9 cellular contexts compared by ENCODE assay signal in the genomic region with DNA sequence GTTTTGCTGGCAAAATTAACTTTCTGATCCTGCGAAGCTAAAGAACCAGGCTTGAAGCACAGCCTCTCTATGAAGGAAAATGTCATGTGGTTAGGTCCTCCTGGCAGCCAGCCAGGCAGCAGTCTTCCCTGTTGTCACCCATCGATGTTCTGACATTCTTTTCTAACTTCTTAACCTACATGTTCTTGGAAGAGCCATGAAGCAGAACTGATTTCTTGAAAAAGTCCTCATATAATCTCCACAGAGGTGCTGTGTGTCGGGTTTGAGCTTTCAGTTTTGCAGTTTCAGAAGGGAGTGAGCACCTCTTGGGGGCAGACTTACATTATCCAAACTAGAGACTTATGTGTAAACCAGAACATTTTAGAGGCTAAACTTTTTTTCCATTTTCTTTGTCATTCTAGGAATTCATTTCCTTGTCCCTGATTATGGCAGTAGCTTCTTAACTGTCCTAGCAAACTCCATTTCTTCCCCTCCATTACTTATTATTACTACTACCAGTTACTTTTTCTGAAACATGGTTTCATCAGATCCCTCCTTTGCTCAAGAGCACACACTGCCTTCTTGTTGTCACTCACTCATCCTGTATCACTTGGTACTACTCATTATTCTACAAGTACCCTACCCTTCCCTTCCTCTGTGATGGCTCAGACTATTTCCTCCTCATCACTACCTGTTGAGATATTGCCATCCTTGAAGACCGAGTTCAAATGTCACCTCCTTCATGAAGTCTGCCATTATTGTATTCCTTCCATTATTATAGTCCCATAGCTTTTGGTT. TPM values are rescaled to one million over a fixed set of nuclear protein-coding genes. Genes with fewer than 3 reads are reported as not detected.
A peak's percentile ranks its signal among the peaks of the same experiment; 100 is the strongest.
DNase-seq lines count a peak whose midpoint lies in the region; ATAC-seq and TF ChIP-seq lines count a peak whose summit lies in the region.
"Had no signal": no experiment of that assay in that cellular context is flagged by ENCODE, and none has a peak within 500 bp of the region (broad histone marks: within the 10 kb centered on the region; RNA-seq: fewer than 3 reads in every experiment).

No MANE protein-coding gene starts in this region.

- no peaks in the 10 kb centered on the region for H3K4me1 ChIP-seq in colonic mucosa

- TF ChIP-seq EP300 in Ishikawa (IDR thresholded peaks at IDR 0.05; ENCODE audit: borderline replicate concordance): no peak

- no peaks in the 10 kb centered on the region for H3K9me3 Mint-ChIP-seq in activated naive CD8-positive, alpha-beta T cell treated with anti-CD3 and anti-CD28 coated beads for 36 hours

- H3K4me3 Mint-ChIP-seq in activated naive CD8-positive, alpha-beta T cell treated with anti-CD3 and anti-CD28 coated beads for 36 hours: peak overlapping the region; percentile 51

- no peaks in the 10 kb centered on the region for H3K27me3 ChIP-seq in colonic mucosa

- H3K4me3 ChIP-seq in colonic mucosa: no peak overlapping the region

- TF ChIP-seq RAD21 in Ishikawa (IDR thresholded peaks at IDR 0.05; ENCODE audit: low read depth): peak; percentile 27; the same call in 1 of the 2 replicates

- no peak overlapping the region for H3K9ac ChIP-seq in colonic mucosa (ENCODE audit: low read depth in 2 of 2, low read length in 2 of 2)

- H3K9me3 ChIP-seq in colonic mucosa: no peaks in the 10 kb centered on the region

- H3K36me3 ChIP-seq in colonic mucosa: no peaks in the 10 kb centered on the region

- H3K27ac ChIP-seq in colonic mucosa: no peak overlapping the region

- peak; percentile 5 for DNase-seq in activated T-cell treated with anti-CD3 and anti-CD28 coated beads for 1 hour (ENCODE audit: low read depth)
- no peak for DNase-seq in activated T-cell treated with anti-CD3 and anti-CD28 coated beads, Interleukin-2, amount 50 U/mL, for 1 hour
- DNase-seq in activated naive CD8-positive, alpha-beta T cell treated with anti-CD3 and anti-CD28 coated beads for 36 hours: peak; percentile 32
- no peak for DNase-seq in stimulated activated naive CD8-positive, alpha-beta T cell treated with anti-CD3 and anti-CD28 coated beads, Interleukin-15, Interleukin-2, amounts not matched to agents 100 U/mL and 50 U/mL, for 24 hours
- DNase-seq in colonic mucosa: no peak
- DNase-seq in NCI-H146 (lab: John Stamatoyannopoulos, UW): no peak
- no peak for DNase-seq in SK-N-DZ (ENCODE audit: low spot score)
- DNase-seq: kidney glomerular epithelial cell had no signal

- H3K36me3 Mint-ChIP-seq in activated naive CD8-positive, alpha-beta T cell treated with anti-CD3 and anti-CD28 coated beads for 36 hours: no peaks in the 10 kb centered on the region

- intact Hi-C loops in colonic mucosa (cut with DNase I): loop anchor here (2.0 kb wide), 1 partner anchor 103 kb away; a partner anchor contains a TSS

- peak; percentile 49 for ATAC-seq in stimulated activated naive CD8-positive, alpha-beta T cell treated with anti-CD3 and anti-CD28 coated beads, Interleukin-15, Interleukin-2, amounts not matched to agents 100 U/mL and 50 U/mL, for 24 hours

- H3K27me3 Mint-ChIP-seq in activated naive CD8-positive, alpha-beta T cell treated with anti-CD3 and anti-CD28 coated beads for 36 hours: peaks cover 13% of the 10 kb centered on the region

- TF ChIP-seq CTCF in colonic mucosa (IDR thresholded peaks at IDR 0.05): no peak

- peak overlapping the region; percentile 25 for H3K27ac Mint-ChIP-seq in activated naive CD8-positive, alpha-beta T cell treated with anti-CD3 and anti-CD28 coated beads for 36 hours

- H3K4me1 Mint-ChIP-seq in activated naive CD8-positive, alpha-beta T cell treated with anti-CD3 and anti-CD28 coated beads for 36 hours: peaks cover 25% of the 10 kb centered on the region

TF ChIP-seq in Ishikawa, 13 proteins besides CTCF, POLR2A, EP300 and RAD21:
- TF ChIP-seq NFIC (IDR thresholded peaks at IDR 0.05): no peak

RNA-seq across cellular contexts. Expression of a gene that starts 31.1 kb away (rescaled TPM):
- total RNA-seq in activated naive CD8-positive, alpha-beta T cell treated with anti-CD3 and anti-CD28 coated beads for 36 hours: 10 to 100 TPM; 19.6 to 23.5 TPM
- total RNA-seq in colonic mucosa: 10 to 100 TPM; 20.9 to 26.5 TPM
- polyA plus RNA-seq in SK-N-DZ (2014; cell fraction: cytosol; rRNA removed): 9.7 and 11.1 TPM in 2 replicates
- 10.3 and 23.6 TPM in 2 replicates for polyA plus RNA-seq in SK-N-DZ (2014; cell fraction: nucleus; rRNA removed)

RNA-seq across cellular contexts. Expression of a gene that starts 31.9 kb away (rescaled TPM):
- total RNA-seq in activated naive CD8-positive, alpha-beta T cell treated with anti-CD3 and anti-CD28 coated beads for 36 hours: 1 to 10 TPM; 1.9 to 2.7 TPM
- total RNA-seq in colonic mucosa: 1 to 10 TPM; 2.9 to 4.7 TPM
- 28.0 and 30.1 TPM in 2 replicates for polyA plus RNA-seq in SK-N-DZ (2014; cell fraction: cytosol; rRNA removed)
- 55.3 and 55.5 TPM in 2 replicates for polyA plus RNA-seq in SK-N-DZ (2014; cell fraction: nucleus; rRNA removed)

RNA-seq across cellular contexts. Expression of a gene that starts 55.9 kb away (rescaled TPM):
- 10 to 100 TPM; 56.8 to 59.3 TPM for total RNA-seq in activated naive CD8-positive, alpha-beta T cell treated with anti-CD3 and anti-CD28 coated beads for 36 hours
- 10 to 100 TPM; 26.3 to 41.5 TPM for total RNA-seq in colonic mucosa
- 61.5 and 73.7 TPM in 2 replicates for polyA plus RNA-seq in SK-N-DZ (2014; cell fraction: cytosol; rRNA removed)
- polyA plus RNA-seq in SK-N-DZ (2014; cell fraction: nucleus; rRNA removed): 109 and 154 TPM in 2 replicates

RNA-seq across cellular contexts. Expression of a gene that starts 56.1 kb away (rescaled TPM):
- total RNA-seq in activated naive CD8-positive, alpha-beta T cell treated with anti-CD3 and anti-CD28 coated beads for 36 hours: 100 to 1,000 TPM; 138 to 140 TPM
- total RNA-seq in colonic mucosa: 100 to 1,000 TPM; 107 to 212 TPM
- 181 and 194 TPM in 2 replicates for polyA plus RNA-seq in SK-N-DZ (2014; cell fraction: cytosol; rRNA removed)
- polyA plus RNA-seq in SK-N-DZ (2014; cell fraction: nucleus; rRNA removed): 817 and 859 TPM in 2 replicates

RNA-seq across cellular contexts. Expression of a gene that starts 59.6 kb away (rescaled TPM):
- under 1 TPM; 0.16 to 0.27 TPM for total RNA-seq in activated naive CD8-positive, alpha-beta T cell treated with anti-CD3 and anti-CD28 coated beads for 36 hours
- 10 to 100 TPM; 34.2 to 36.8 TPM for total RNA-seq in colonic mucosa
- polyA plus RNA-seq in SK-N-DZ (2014; cell fraction: cytosol; rRNA removed): 0.22 and 0.33 TPM in 2 replicates
- 7.7 and 10.3 TPM in 2 replicates for polyA plus RNA-seq in SK-N-DZ (2014; cell fraction: nucleus; rRNA removed)

Comparison
In these comparisons a context has a peak if more than half of its experiments do, and no peak if none do; other contexts are left out.
1. DNase-seq: peak in activated T-cell treated with anti-CD3 and anti-CD28 coated beads for 1 hour (single experiment) and activated naive CD8-positive, alpha-beta T cell treated with anti-CD3 and anti-CD28 coated beads for 36 hours (single experiment); none in activated T-cell treated with anti-CD3 and anti-CD28 coated beads, Interleukin-2, amount 50 U/mL, for 1 hour (single experiment), stimulated activated naive CD8-positive, alpha-beta T cell treated with anti-CD3 and anti-CD28 coated beads, Interleukin-15, Interleukin-2, amounts not matched to agents 100 U/mL and 50 U/mL, for 24 hours (single experiment), colonic mucosa (single experiment), NCI-H146 (single experiment) and SK-N-DZ (single experiment).